Comparison of ENCODE assay signal across 8 cellular contexts in genomic region chr5:177591690-177592009, GRCh38. TPM values are rescaled to one million over a fixed set of nuclear protein-coding genes. Genes with fewer than 3 reads are reported as not detected.
DNase-seq lines count a peak whose midpoint lies in the region; ATAC-seq and TF ChIP-seq lines count a peak whose summit lies in the region.

No MANE protein-coding gene starts in this region.

- H3K27ac ChIP-seq in DOHH2 (ENCODE audit: low read depth, low read length) (no peak overlapping the region), OCI-LY3 (ENCODE audit: low read length) (no peak overlapping the region), parathyroid adenoma (peak overlapping the region; percentile 81), caudate nucleus (ENCODE audit: low read depth, low read length) (no peak overlapping the region)

- H3K79me2 ChIP-seq in DOHH2 (ENCODE audit: control insufficient read depth, low read length) (peaks cover 24% of the 10 kb centered on the region), OCI-LY3 (ENCODE audit: low read length) (peaks cover 26% of the 10 kb centered on the region), parathyroid adenoma (peaks cover 4% of the 10 kb centered on the region)

- H4K20me1 ChIP-seq in DOHH2 (ENCODE audit: control insufficient read depth, insufficient read depth, low read depth, low read length) (0 out of 2 replicates have a peak, but pooled peaks cover 2% of the 10 kb centered on the region), OCI-LY3 (ENCODE audit: insufficient read depth, low read length) (no peaks in the 10 kb centered on the region)

- H3K4me1 ChIP-seq in DOHH2 (ENCODE audit: control insufficient read depth, low read length): peaks cover 18% of the 10 kb centered on the region
- H3K4me1 ChIP-seq in OCI-LY3 (ENCODE audit: low read length): peaks cover 14% of the 10 kb centered on the region
- H3K4me1 ChIP-seq in parathyroid adenoma: peaks cover 4% of the 10 kb centered on the region

- H2AFZ ChIP-seq in OCI-LY3 (ENCODE audit: low read depth, low read length): peak overlapping the region; percentile 100
- peak overlapping the region; percentile 92 for H2AFZ ChIP-seq in parathyroid adenoma

- H3K4me3 ChIP-seq in DOHH2 (ENCODE audit: low read length): peak overlapping the region; percentile 89
- H3K4me3 ChIP-seq in OCI-LY3 (ENCODE audit: low read length): peak overlapping the region; percentile 99
- H3K4me3 ChIP-seq in epithelial cell of proximal tubule (ENCODE audit: low read depth, low read length): peak overlapping the region; percentile 97
- H3K4me3 ChIP-seq in parathyroid adenoma (ENCODE audit: low read depth, low read length): peak overlapping the region; percentile 96

- no peak for ATAC-seq in GM21825 (IDR thresholded peaks at IDR 0.05; ENCODE audit: unreplicated experiment)

- DNase-seq in epithelial cell of proximal tubule (ENCODE audit: low read depth): no peak
- no peak for DNase-seq in OCI-M1 (lab: John Stamatoyannopoulos, UW)
- DNase-seq in caudate nucleus (lab: John Stamatoyannopoulos, UW): no peak
- no peak for DNase-seq in stimulated activated CD4-positive, alpha-beta T cell treated with anti-CD3 and anti-CD28 coated beads, Interleukin-4, amount 100 ng/mL, for 1 hour

- TF ChIP-seq CTCF in DOHH2 (IDR thresholded peaks at IDR 0.05; ENCODE audit: low read depth, low read length, poor library complexity, severe bottlenecking) (no peak), OCI-LY3 (IDR thresholded peaks at IDR 0.05; ENCODE audit: low read depth, low read length) (no peak), epithelial cell of proximal tubule (conservative IDR thresholded peaks at IDR 0.05; ENCODE audit: low read depth, low read length) (no peak), parathyroid adenoma (IDR thresholded peaks at IDR 0.05) (no peak)

- H3K27me3 ChIP-seq in DOHH2 (ENCODE audit: control insufficient read depth, low read length) (peaks cover 11% of the 10 kb centered on the region; the same call in 1 of the 2 replicates), OCI-LY3 (ENCODE audit: low read depth, low read length) (no peaks in the 10 kb centered on the region), parathyroid adenoma (ENCODE audit: control insufficient read depth, insufficient read depth, low read length) (no peaks in the 10 kb centered on the region)

- H3K9ac ChIP-seq in OCI-LY3 (ENCODE audit: low read length) (peak overlapping the region; percentile 99), parathyroid adenoma (no peak overlapping the region)

- peaks cover 3% of the 10 kb centered on the region; the same call in 1 of the 2 replicates for H3F3A ChIP-seq in DOHH2 (ENCODE audit: control insufficient read depth, insufficient read depth)

- no peaks in the 10 kb centered on the region for H3K9me2 ChIP-seq in DOHH2 (replicated peaks; ENCODE audit: control insufficient read depth, low read length)

- peaks cover 45% of the 10 kb centered on the region for H3K36me3 ChIP-seq in DOHH2 (ENCODE audit: control insufficient read depth, low read length)
- peaks cover 35% of the 10 kb centered on the region for H3K36me3 ChIP-seq in OCI-LY3 (replicated peaks; ENCODE audit: low read depth, low read length)
- H3K36me3 ChIP-seq in parathyroid adenoma (ENCODE audit: control insufficient read depth, insufficient read depth, low read length): no peaks in the 10 kb centered on the region

- H3K9me3 ChIP-seq in DOHH2 (ENCODE audit: control insufficient read depth, insufficient read depth, low read length) (no peaks in the 10 kb centered on the region), OCI-LY3 (ENCODE audit: insufficient read depth, low read length) (no peaks in the 10 kb centered on the region), parathyroid adenoma (ENCODE audit: control insufficient read depth, low read length) (no peaks in the 10 kb centered on the region)

- peak overlapping the region; percentile 61 for H3K4me2 ChIP-seq in DOHH2 (ENCODE audit: low read length)
- H3K4me2 ChIP-seq in OCI-LY3 (ENCODE audit: low read length): peak overlapping the region; percentile 78
- H3K4me2 ChIP-seq in parathyroid adenoma (ENCODE audit: low read length): peak overlapping the region; percentile 96

RNA-seq across cellular contexts. Expression of gene TMED9, which starts 0.4 kb away (rescaled TPM):
- total RNA-seq in epithelial cell of proximal tubule: 92.0 and 102 TPM in 2 replicates

RNA-seq across cellular contexts. Expression of gene B4GALT7, which starts 8.3 kb away (rescaled TPM):
- total RNA-seq in epithelial cell of proximal tubule: 31.5 and 36.8 TPM in 2 replicates

RNA-seq across cellular contexts. Expression of gene FAM193B, which starts 37.3 kb away (rescaled TPM):
- 22.4 and 36.4 TPM in 2 replicates for total RNA-seq in epithelial cell of proximal tubule
